Comparison of ENCODE assay signal across 8 cellular contexts in genomic region chr7:91942312-91942711, GRCh38. TPM values are rescaled to one million over a fixed set of nuclear protein-coding genes. Genes with fewer than 3 reads are reported as not detected.
DNase-seq lines count a peak whose midpoint lies in the region; ATAC-seq, FAIRE-seq and TF ChIP-seq lines count a peak whose summit lies in the region.

No MANE protein-coding gene starts in this region.

- 15 to 22% methylated on average over 2 of the region's 2 CpGs for WGBS in pancreas, 2 donors
- 23 to 60% (median 36%) methylated on average over 2 of the region's 2 CpGs for WGBS in small intestine, 3 donors

- FAIRE-seq in pancreas (lab: Jason Lieb, UNC) (no peak), small intestine (lab: Jason Lieb, UNC) (no peak)

- no peak for ATAC-seq in pancreas

- H3K27ac ChIP-seq in pancreas, result peak overlapping the region in 2 of 4 donors; percentile 31 to 98
- H3K27ac ChIP-seq in small intestine (ENCODE audit: low read depth in 1 of 2, low read length in 1 of 2), result no peak overlapping the region

- H3K4me3 ChIP-seq in epithelial cell of esophagus (ENCODE audit: low read length) (peak overlapping the region; percentile 85), pancreas (peak overlapping the region in 3 of 4 donors; percentile 70 to 92 (median 85)), small intestine (ENCODE audit: low read depth in 1 of 2, low read length in 2 of 2) (peak overlapping the region in 1 of 2 donors; percentile 35)

- in situ Hi-C loops in G401 (cut with HindIII; ENCODE audit: low sequenced_read_pairs), result no loop called here

- intact Hi-C loops in pancreas (cut with DNase I), result no loop called here

- no peaks in the 10 kb centered on the region for H3K27me3 ChIP-seq in pancreas
- H3K27me3 ChIP-seq in small intestine (ENCODE audit: control insufficient read depth in 2 of 2, insufficient read depth in 2 of 2, low read length in 2 of 2), result no peaks in the 10 kb centered on the region

- DNase-seq in G401 (ENCODE audit: low spot score), result peak; percentile 23
- DNase-seq in NOMO-1 treated with DMSO at 0.1 percent for 48 hours (lab: John Stamatoyannopoulos, UW; ENCODE audit: unreplicated experiment), result peak; percentile 46
- DNase-seq in epithelial cell of esophagus (ENCODE audit: low read depth), result peak; percentile 10
- DNase-seq in pancreas, result no peak
- no peak for DNase-seq in NCI-H2081 (lab: John Stamatoyannopoulos, UW)
- DNase-seq in Kasumi-1 (lab: John Stamatoyannopoulos, UW), result no peak
- no peak for DNase-seq in small intestine
- no peak for DNase-seq in GM20000 (ENCODE audit: low spot score)

- H3K36me3 ChIP-seq in pancreas, result no peaks in the 10 kb centered on the region
- H3K36me3 ChIP-seq in small intestine (ENCODE audit: control insufficient read depth in 2 of 2, insufficient read depth in 2 of 2, low read length in 2 of 2), result no peaks in the 10 kb centered on the region

- H3K9me3 ChIP-seq in pancreas (no peaks in the 10 kb centered on the region), small intestine (ENCODE audit: control insufficient read depth, low read depth) (no peaks in the 10 kb centered on the region)

- H3K4me1 ChIP-seq in pancreas, result peaks cover 18 to 27% (median 20%) of the 10 kb centered on the region in 3 donors
- peaks cover 0 to 9% of the 10 kb centered on the region in 2 donors for H3K4me1 ChIP-seq in small intestine (ENCODE audit: control insufficient read depth in 2 of 2, insufficient read depth in 1 of 2, low read depth in 1 of 2, low read length in 1 of 2)

- TF ChIP-seq CTCF in epithelial cell of esophagus (IDR thresholded peaks at IDR 0.05; ENCODE audit: insufficient read depth, low read depth, low read length, missing control alignments) (no peak), pancreas (IDR thresholded peaks at IDR 0.05) (no peak), GM20000 (IDR thresholded peaks at IDR 0.05; ENCODE audit: extremely low read depth, missing control alignments) (no peak)

RNA-seq across cellular contexts. Expression of gene AKAP9, which starts 1.6 kb away (rescaled TPM):
- total RNA-seq in G401 (2014; rRNA removed; shearing (Covaris generic)), result 15.4 and 20.4 TPM in 2 replicates
- total RNA-seq in pancreas, result 10 to 100 TPM; 35.0 to 60.4 (median 46.8) TPM
- polyA plus RNA-seq in pancreas, result 10 to 100 TPM; 17.8 to 26.8 TPM
- polyA plus RNA-seq in small intestine, result 10 to 100 TPM; 22.1 to 68.9 (median 51.3) TPM

Comparison
In these comparisons a context has a peak if more than half of its experiments do, and no peak if none do; other contexts are left out.
1. DNase-seq: peak in G401 (single experiment), NOMO-1 treated with DMSO at 0.1 percent for 48 hours (single experiment) and epithelial cell of esophagus (single experiment); none in pancreas (0 of 6), NCI-H2081 (0 of 2), Kasumi-1 (0 of 2), small intestine (single experiment) and GM20000 (single experiment).